Comparison of ENCODE assay signal across 35 cellular contexts in the genomic region with DNA sequence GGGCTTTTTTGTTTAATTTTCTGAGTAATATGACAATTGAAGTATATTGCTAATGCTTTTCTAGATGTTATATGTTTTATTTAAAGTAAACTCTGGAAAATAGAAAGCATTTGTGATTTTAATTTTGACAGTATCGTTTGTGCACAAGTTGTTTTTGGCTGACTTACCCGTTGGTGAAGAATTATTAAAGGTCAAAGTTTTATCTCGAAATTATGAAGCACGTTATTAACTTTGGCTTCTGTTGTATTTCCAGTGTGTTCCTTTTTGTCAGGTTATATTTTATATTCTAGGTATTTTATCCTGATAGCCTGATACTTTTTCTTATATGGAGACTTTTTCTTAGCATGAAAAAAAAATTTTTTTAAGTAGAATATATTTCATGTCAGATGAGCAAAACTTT. TPM values are rescaled to one million over a fixed set of nuclear protein-coding genes. Genes with fewer than 3 reads are reported as not detected.
DNase-seq lines count a peak whose midpoint lies in the region; ATAC-seq, FAIRE-seq and TF ChIP-seq lines count a peak whose summit lies in the region.
"Had no signal": no experiment of that assay in that cellular context is flagged by ENCODE, and none has a peak within 500 bp of the region (broad histone marks: within the 10 kb centered on the region; RNA-seq: fewer than 3 reads in every experiment).

No MANE protein-coding gene starts in this region.

- no peaks in the 10 kb centered on the region for H3K36me3 ChIP-seq in endothelial cell of umbilical vein (ENCODE audit: control insufficient read depth in 2 of 2, extremely low read depth in 1 of 2, insufficient read depth in 2 of 2, low read length in 2 of 2)
- H3K36me3 ChIP-seq: BLaER1 had no signal

- FAIRE-seq in endothelial cell of umbilical vein (lab: Jason Lieb, UNC) = no peak
- FAIRE-seq: A204.1, A549, D721Med had no signal

- no peak overlapping the region for H3K4me3 ChIP-seq in endothelial cell of umbilical vein (replicated peaks in 1 of 3; ENCODE audit: insufficient read depth in 1 of 3, low read depth in 1 of 3, low read length in 3 of 3)
- H3K4me3 ChIP-seq: A549; BLaER1; BLaER1 treated with 17β-estradiol and CSF1 and Interleukin-3, amounts not matched to agents 10 nM and 100 nM had no signal

- no peak for DNase-seq in activated naive CD4-positive, alpha-beta T cell (lab: John Stamatoyannopoulos, UW)
- DNase-seq in activated naive CD8-positive, alpha-beta T cell treated with anti-CD3 and anti-CD28 coated beads for 36 hours = no peak
- DNase-seq in endothelial cell of umbilical vein (ENCODE audit: low read depth, low spot score) = peak; percentile 14
- DNase-seq: 8988T; ACHN; AML-193; BE2C; C1 segment of cervical spinal cord; Caco-2; Calu3; CD4-positive, alpha-beta memory T cell; CD4-positive, alpha-beta T cell; CD4-positive, CD25-positive, alpha-beta regulatory T cell; CD8-positive, alpha-beta memory T cell; CD8-positive, alpha-beta T cell; COR-L47; DMS 273 treated with DMSO at 0.1 percent for 48 hours; DMS153; DMS53; DMS79; DMS79 treated with DMSO at 0.1 percent for 48 hours; DND-41; EL had no signal

- H3K4me1 ChIP-seq in endothelial cell of umbilical vein (ENCODE audit: control insufficient read depth, extremely low read depth, insufficient read depth, low read length) = peaks cover 4% of the 10 kb centered on the region
- H3K4me1 ChIP-seq: BLaER1; BLaER1 treated with 17β-estradiol and CSF1 and Interleukin-3, amounts not matched to agents 10 nM and 100 nM had no signal

- peaks cover 65% of the 10 kb centered on the region for H3K4me1 Mint-ChIP-seq in activated naive CD4-positive, alpha-beta T cell treated with anti-CD3 and anti-CD28 coated beads, Interleukin-2, amount 50 U/mL, for 24 hours
- peaks cover 61% of the 10 kb centered on the region for H3K4me1 Mint-ChIP-seq in activated naive CD8-positive, alpha-beta T cell (ENCODE audit: low read depth)
- H3K4me1 Mint-ChIP-seq in activated naive CD8-positive, alpha-beta T cell treated with anti-CD3 and anti-CD28 coated beads for 36 hours = peaks cover 46% of the 10 kb centered on the region
- H3K4me1 Mint-ChIP-seq: B cell, CD14-positive monocyte had no signal

- H3K79me2 ChIP-seq in endothelial cell of umbilical vein (ENCODE audit: control insufficient read depth, insufficient read depth, low read length) = peaks cover 29% of the 10 kb centered on the region

- no peak overlapping the region for H3K9ac ChIP-seq in endothelial cell of umbilical vein (replicated peaks; ENCODE audit: extremely low read depth, insufficient read depth, low read length)
- H3K9ac ChIP-seq: BLaER1; BLaER1 treated with 17β-estradiol and CSF1 and Interleukin-3, amounts not matched to agents 10 nM and 100 nM had no signal

- dilution Hi-C loops in endothelial cell of umbilical vein (cut with MboI; ENCODE audit: extremely low pct_ligation_motif_present, low sequenced_read_pairs) = no loop called here

- H3K4me3 Mint-ChIP-seq in activated naive CD4-positive, alpha-beta T cell treated with anti-CD3 and anti-CD28 coated beads, Interleukin-2, amount 50 U/mL, for 24 hours = no peak overlapping the region
- no peak overlapping the region for H3K4me3 Mint-ChIP-seq in activated naive CD8-positive, alpha-beta T cell
- H3K4me3 Mint-ChIP-seq in activated naive CD8-positive, alpha-beta T cell treated with anti-CD3 and anti-CD28 coated beads for 36 hours = no peak overlapping the region
- H3K4me3 Mint-ChIP-seq: B cell; CD14-positive monocyte; CD4-positive, alpha-beta memory T cell; CD4-positive, alpha-beta T cell; CD4-positive, CD25-positive, alpha-beta regulatory T cell; CD8-positive, alpha-beta memory T cell; CD8-positive, alpha-beta T cell had no signal

- TF ChIP-seq CTCF in endothelial cell of umbilical vein (IDR thresholded peaks at IDR 0.05; ENCODE audit: extremely low read depth in 1 of 2, insufficient read depth in 1 of 2, low read depth in 1 of 2, low read length in 2 of 2) = no peak

- no peaks in the 10 kb centered on the region for H3K9me1 ChIP-seq in endothelial cell of umbilical vein (replicated peaks; ENCODE audit: control insufficient read depth, extremely low read depth, insufficient read depth, low read length)

- H3K36me3 Mint-ChIP-seq in activated naive CD4-positive, alpha-beta T cell treated with anti-CD3 and anti-CD28 coated beads, Interleukin-2, amount 50 U/mL, for 24 hours = peaks cover 28% of the 10 kb centered on the region
- H3K36me3 Mint-ChIP-seq in activated naive CD8-positive, alpha-beta T cell = peaks cover 17% of the 10 kb centered on the region
- peaks cover 82% of the 10 kb centered on the region for H3K36me3 Mint-ChIP-seq in activated naive CD8-positive, alpha-beta T cell treated with anti-CD3 and anti-CD28 coated beads for 36 hours

- no peak for TF ChIP-seq POLR2A in endothelial cell of umbilical vein (IDR thresholded peaks at IDR 0.05; ENCODE audit: low read depth, low read length)

- H3K27me3 ChIP-seq in endothelial cell of umbilical vein (ENCODE audit: control insufficient read depth in 2 of 2, insufficient read depth in 2 of 2, low read length in 2 of 2) = no peaks in the 10 kb centered on the region
- H3K27me3 ChIP-seq: BE2C; BLaER1; BLaER1 treated with 17β-estradiol and CSF1 and Interleukin-3, amounts not matched to agents 10 nM and 100 nM had no signal

- POLR2A ChIA-PET in endothelial cell of umbilical vein (lab: Charles Lee) = no interaction called here

- H3K27ac Mint-ChIP-seq in activated naive CD4-positive, alpha-beta T cell treated with anti-CD3 and anti-CD28 coated beads, Interleukin-2, amount 50 U/mL, for 24 hours = peak overlapping the region; percentile 41
- H3K27ac Mint-ChIP-seq in activated naive CD8-positive, alpha-beta T cell = peak overlapping the region; percentile 64
- H3K27ac Mint-ChIP-seq in activated naive CD8-positive, alpha-beta T cell treated with anti-CD3 and anti-CD28 coated beads for 36 hours = no peak overlapping the region
- H3K27ac Mint-ChIP-seq: B cell; CD14-positive monocyte; CD4-positive, alpha-beta memory T cell; CD4-positive, alpha-beta T cell; CD4-positive, CD25-positive, alpha-beta regulatory T cell; CD8-positive, alpha-beta memory T cell; CD8-positive, alpha-beta T cell had no signal

- no TSS peak for BruUV-seq in endothelial cell of umbilical vein (replicated peaks; lab: Mats Ljungman, UMichigan)

- no peaks in the 10 kb centered on the region for H4K20me1 ChIP-seq in endothelial cell of umbilical vein (replicated peaks; ENCODE audit: control insufficient read depth, extremely low read depth, insufficient read depth, low read length)
- H4K20me1 ChIP-seq: BLaER1 had no signal

- peaks cover 2% of the 10 kb centered on the region for H3K9me3 ChIP-seq in endothelial cell of umbilical vein (replicated peaks; ENCODE audit: control insufficient read depth, insufficient read depth, low read length)

- no peaks in the 10 kb centered on the region for H3K27me3 Mint-ChIP-seq in activated naive CD4-positive, alpha-beta T cell treated with anti-CD3 and anti-CD28 coated beads, Interleukin-2, amount 50 U/mL, for 24 hours
- no peaks in the 10 kb centered on the region for H3K27me3 Mint-ChIP-seq in activated naive CD8-positive, alpha-beta T cell
- H3K27me3 Mint-ChIP-seq in activated naive CD8-positive, alpha-beta T cell treated with anti-CD3 and anti-CD28 coated beads for 36 hours = no peaks in the 10 kb centered on the region
- H3K27me3 Mint-ChIP-seq: B cell; CD4-positive, alpha-beta memory T cell; CD4-positive, alpha-beta T cell; CD4-positive, CD25-positive, alpha-beta regulatory T cell; CD8-positive, alpha-beta memory T cell had no signal

- no peaks in the 10 kb centered on the region for H3K9me3 Mint-ChIP-seq in activated naive CD4-positive, alpha-beta T cell treated with anti-CD3 and anti-CD28 coated beads, Interleukin-2, amount 50 U/mL, for 24 hours
- peaks cover 3% of the 10 kb centered on the region for H3K9me3 Mint-ChIP-seq in activated naive CD8-positive, alpha-beta T cell (ENCODE audit: low read depth)
- H3K9me3 Mint-ChIP-seq in activated naive CD8-positive, alpha-beta T cell treated with anti-CD3 and anti-CD28 coated beads for 36 hours = peaks cover 24% of the 10 kb centered on the region
- H3K9me3 Mint-ChIP-seq: CD8-positive, alpha-beta T cell had no signal

- H3K27ac ChIP-seq in endothelial cell of umbilical vein (ENCODE audit: insufficient read depth, low read depth, low read length) = no peak overlapping the region
- H3K27ac ChIP-seq: 22Rv1; A549; BLaER1; BLaER1 treated with 17β-estradiol and CSF1 and Interleukin-3, amounts not matched to agents 10 nM and 100 nM; C4-2B had no signal

- CTCF ChIA-PET in endothelial cell of umbilical vein (lab: Charles Lee) = no interaction called here

- ATAC-seq in HG03460 (IDR thresholded peaks at IDR 0.05; ENCODE audit: unreplicated experiment) = no peak
- ATAC-seq: A549; CD8-positive, alpha-beta T cell had no signal

- intact Hi-C loops in endothelial cell of umbilical vein (cut with micrococcal nuclease) = no loop called here

- H2AFZ ChIP-seq in endothelial cell of umbilical vein (ENCODE audit: low read depth, low read length) = no peak overlapping the region

- no peak overlapping the region for H3K4me2 ChIP-seq in endothelial cell of umbilical vein (ENCODE audit: insufficient read depth, low read length)
- H3K4me2 ChIP-seq: A549; BLaER1; BLaER1 treated with 17β-estradiol and CSF1 and Interleukin-3, amounts not matched to agents 10 nM and 100 nM had no signal

TF ChIP-seq in endothelial cell of umbilical vein, 7 proteins besides CTCF, POLR2A, EP300 and RAD21 (continues in another document):
- TF ChIP-seq JUN (IDR thresholded peaks at IDR 0.05; ENCODE audit: borderline replicate concordance, insufficient read depth, insufficient read length, low read depth) (no peak), MYC (IDR thresholded peaks at IDR 0.05; ENCODE audit: low read depth, low read length) (no peak), MAX (IDR thresholded peaks at IDR 0.05; ENCODE audit: insufficient read depth, insufficient read length) (no peak), GATA2 (IDR thresholded peaks at IDR 0.05; ENCODE audit: insufficient read depth, insufficient read length, low read depth, low read length) (no peak), POLR2AphosphoS5 (IDR thresholded peaks at IDR 0.05; ENCODE audit: insufficient read depth, low read depth, low read length) (no peak)

RNA-seq across cellular contexts. Expression of gene PRKCA, which starts 16.8 kb away (rescaled TPM):
- 10 to 100 TPM; 63.5 to 65.8 TPM for total RNA-seq in activated naive CD8-positive, alpha-beta T cell treated with anti-CD3 and anti-CD28 coated beads for 36 hours
- 27.3 and 34.2 TPM in 2 replicates for total RNA-seq in endothelial cell of umbilical vein
- 5.8 and 7.5 TPM in 2 replicates for polyA plus RNA-seq in endothelial cell of umbilical vein
- polyA plus RNA-seq in endothelial cell of umbilical vein (2011; cell fraction: cytosol; rRNA removed) = 10.0 and 10.9 TPM in 2 replicates
- polyA plus RNA-seq in endothelial cell of umbilical vein (2011; cell fraction: nucleus; rRNA removed) = 16.5 and 20.3 TPM in 2 replicates
- 16.5 and 17.0 TPM in 2 replicates for polyA plus RNA-seq in endothelial cell of umbilical vein (2012)
- 19.5 and 19.9 TPM in 2 replicates for polyA minus RNA-seq in endothelial cell of umbilical vein
- 9.7 TPM for polyA minus RNA-seq in endothelial cell of umbilical vein (2011; cell fraction: cytosol; rRNA and poly(A)+ RNA removed)
- polyA minus RNA-seq in endothelial cell of umbilical vein (2011; cell fraction: nucleus; rRNA and poly(A)+ RNA removed) = 31.4 and 39.5 TPM in 2 replicates
